ENCODE assay signal across 8 cellular contexts in the genomic region with DNA sequence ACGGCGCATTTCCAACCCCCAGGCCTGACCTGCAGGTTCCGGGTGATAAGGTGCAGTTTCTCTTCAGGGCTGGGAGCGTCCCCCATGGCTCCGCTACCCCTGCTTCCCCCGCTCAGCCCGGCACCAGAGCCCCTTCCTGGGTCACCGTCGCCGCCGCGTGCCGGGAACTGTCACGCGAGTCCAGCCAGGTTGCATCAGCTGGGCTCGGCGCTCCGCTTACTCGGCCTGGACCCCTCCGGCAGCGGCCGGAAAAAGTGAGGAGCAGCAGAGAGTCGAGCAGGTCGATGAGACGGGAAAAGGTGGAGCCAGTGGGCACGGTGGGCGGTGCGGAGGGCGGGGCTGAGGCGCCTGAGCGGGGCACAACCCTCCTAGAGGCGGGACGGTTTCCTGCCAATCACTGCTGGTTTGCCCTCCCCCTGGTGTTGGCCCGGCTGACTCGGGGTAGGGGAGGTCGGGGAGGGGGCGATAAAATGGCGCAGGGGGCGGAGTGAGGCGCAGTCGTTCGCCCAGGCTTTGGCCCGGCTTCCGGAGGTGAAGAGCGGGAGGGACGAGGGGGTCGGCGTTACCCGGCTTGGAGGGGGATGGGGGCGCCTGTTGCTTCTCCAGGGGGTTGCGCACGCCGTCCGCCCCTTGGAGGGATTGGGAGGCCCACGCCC. TPM values are rescaled to one million over a fixed set of nuclear protein-coding genes. Genes with fewer than 3 reads are reported as not detected.
DNase-seq lines count a peak whose midpoint lies in the region; ATAC-seq and TF ChIP-seq lines count a peak whose summit lies in the region.

A gene (plus strand): TSS at position 495 of the 656 bp plus-strand sequence. CDS start 8,447 bp downstream, outside the sequence.
A gene (minus strand): TSS at position 200 of the 656 bp plus-strand sequence. CDS start 114 bp downstream, at position 86.

- TF ChIP-seq POLR2A in vagina (IDR thresholded peaks at IDR 0.05) = peak in 1 of 2 donors; percentile 59

- peak; percentile 84 for ATAC-seq in GM18502 (IDR thresholded peaks at IDR 0.05; ENCODE audit: poor library complexity, unreplicated experiment)
- ATAC-seq in HG02970 (IDR thresholded peaks at IDR 0.05; ENCODE audit: low FRiP score, unreplicated experiment) = peak; percentile 87
- ATAC-seq in right cardiac atrium = peak; percentile 98

- peak within 1 kb of the TSS; percentile 87 for H3K27ac Mint-ChIP-seq in T-helper 2 cell treated with Interferon-gamma antibody and Interleukin-4, amounts not matched to agents 5 μg/mL and 100 μg/mL, for 36 hours

- no peaks in the 10 kb centered on the region for H3K27me3 ChIP-seq in ascending aorta
- no peaks in the 10 kb centered on the region for H3K27me3 ChIP-seq in right cardiac atrium (ENCODE audit: control insufficient read depth, insufficient read depth)
- H3K27me3 ChIP-seq in vagina = no peaks in the 10 kb centered on the region

- TF ChIP-seq CTCF in ascending aorta (IDR thresholded peaks at IDR 0.05) (no peak), vagina (IDR thresholded peaks at IDR 0.05) (peak in 1 of 3 experiments; percentile 7)

- peaks cover 41% of the 10 kb centered on the region for H3K36me3 Mint-ChIP-seq in T-helper 2 cell treated with Interferon-gamma antibody and Interleukin-4, amounts not matched to agents 5 μg/mL and 100 μg/mL, for 36 hours (ENCODE audit: low read depth)

- H3K27me3 Mint-ChIP-seq in T-helper 2 cell treated with Interferon-gamma antibody and Interleukin-4, amounts not matched to agents 5 μg/mL and 100 μg/mL, for 36 hours (ENCODE audit: low read depth) = no peaks in the 10 kb centered on the region

- H3K36me3 ChIP-seq in ascending aorta = no peaks in the 10 kb centered on the region
- no peaks in the 10 kb centered on the region for H3K36me3 ChIP-seq in vagina

- peaks cover 34% of the 10 kb centered on the region for H3K4me1 Mint-ChIP-seq in T-helper 2 cell treated with Interferon-gamma antibody and Interleukin-4, amounts not matched to agents 5 μg/mL and 100 μg/mL, for 36 hours (ENCODE audit: low read depth)

- H3K4me3 ChIP-seq in ascending aorta (peak within 1 kb of the TSS; percentile 70 to 84), right cardiac atrium (ENCODE audit: low read length) (peak within 1 kb of the TSS; percentile 70), vagina (peak within 1 kb of the TSS; percentile 91 to 97)

- H3K4me3 Mint-ChIP-seq in T-helper 2 cell treated with Interferon-gamma antibody and Interleukin-4, amounts not matched to agents 5 μg/mL and 100 μg/mL, for 36 hours = peak within 1 kb of the TSS; percentile 99

- intact Hi-C loops in ascending aorta (cut with DNase I) = loop anchor here (1.0 to 5.0 kb wide), 4 partner anchors 54 to 365 kb away; a partner anchor contains a TSS
- intact Hi-C loops in right cardiac atrium (cut with DNase I) = loop anchor here in 1 of 4 donors (5.0 kb wide), 1 partner anchor 50 kb away; no protein-coding TSS in a partner anchor
- intact Hi-C loops in vagina (cut with DNase I) = no loop called here

- under 1% methylated on average over 55 of the region's 55 CpGs for WGBS in right cardiac atrium

- DNase-seq in NCI-H1930 (lab: John Stamatoyannopoulos, UW) = peak; percentile 95 to 98
- peak; percentile 100 for DNase-seq in T-helper 2 cell treated with Interferon-gamma antibody and Interleukin-4, amounts not matched to agents 5 μg/mL and 100 μg/mL, for 36 hours (ENCODE audit: low spot score)
- DNase-seq in ascending aorta (ENCODE audit: low spot score in 2 of 2) = peak; percentile 94 to 100
- DNase-seq in right cardiac atrium = peak; percentile 99 to 100 (median 100)
- DNase-seq in putamen (ENCODE audit: low spot score) = peak; percentile 99
- peak; percentile 99 for DNase-seq in vagina (ENCODE audit: extremely low spot score in 2 of 2)

- H3K9me3 Mint-ChIP-seq in T-helper 2 cell treated with Interferon-gamma antibody and Interleukin-4, amounts not matched to agents 5 μg/mL and 100 μg/mL, for 36 hours = no peaks in the 10 kb centered on the region

- H3K4me1 ChIP-seq in ascending aorta = peaks cover 13 to 36% of the 10 kb centered on the region in 2 donors
- peaks cover 7% of the 10 kb centered on the region for H3K4me1 ChIP-seq in right cardiac atrium (ENCODE audit: control insufficient read depth, insufficient read depth, low read length)
- peaks cover 60% of the 10 kb centered on the region for H3K4me1 ChIP-seq in vagina

- peak within 1 kb of the TSS; percentile 91 to 92 for H3K27ac ChIP-seq in ascending aorta
- H3K27ac ChIP-seq in right cardiac atrium (ENCODE audit: low read length) = peak within 1 kb of the TSS; percentile 91
- peak within 1 kb of the TSS; percentile 96 for H3K27ac ChIP-seq in vagina

- no peaks in the 10 kb centered on the region for H3K9me3 ChIP-seq in ascending aorta
- no peaks in the 10 kb centered on the region for H3K9me3 ChIP-seq in right cardiac atrium (ENCODE audit: control insufficient read depth, low read length)
- H3K9me3 ChIP-seq in vagina = no peaks in the 10 kb centered on the region

RNA-seq across cellular contexts. Expression of the first gene that starts in this region (rescaled TPM):
- total RNA-seq in ascending aorta (1.6 TPM), right cardiac atrium (10 to 100 TPM; 14.2 to 19.8 (median 15.4) TPM), vagina (19.6 TPM)
- 8.1 TPM for polyA plus RNA-seq in right cardiac atrium

RNA-seq across cellular contexts. Expression of the second gene that starts in this region (rescaled TPM):
- total RNA-seq in ascending aorta (48.9 TPM), right cardiac atrium (10 to 100 TPM; 29.3 to 54.7 (median 36.4) TPM), vagina (41.3 TPM)
- 20.8 TPM for polyA plus RNA-seq in right cardiac atrium

Comparison
In these comparisons a context has a peak if more than half of its experiments do, and no peak if none do; other contexts are left out.
1. Peak in every context shown above with its lines: DNase-seq, ATAC-seq, H3K4me3 ChIP-seq and H3K27ac ChIP-seq.